Comparison of ENCODE assay signal across 16 cellular contexts in the genomic region with DNA sequence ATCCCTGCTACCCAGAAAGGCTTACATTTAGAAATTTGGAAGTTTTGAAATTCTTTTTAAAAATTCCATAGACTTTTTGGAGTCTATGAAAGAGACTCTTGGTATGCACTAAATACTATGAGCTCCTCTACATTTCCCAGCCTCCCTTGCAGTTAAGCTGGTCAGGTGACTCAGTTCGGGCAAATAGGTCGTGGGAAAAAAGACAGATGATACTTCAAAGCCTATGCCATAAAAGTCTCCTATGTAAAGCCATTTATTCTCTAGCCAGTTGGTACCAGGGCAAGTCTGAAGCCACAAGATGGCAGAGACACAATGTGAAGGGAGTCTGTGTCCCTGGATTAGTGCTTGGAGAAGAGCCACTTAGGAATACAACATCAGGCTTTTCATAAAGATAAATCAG.
DNase-seq lines count a peak whose midpoint lies in the region; ATAC-seq and TF ChIP-seq lines count a peak whose summit lies in the region.
"Had no signal": no experiment of that assay in that cellular context is flagged by ENCODE, and none has a peak within 500 bp of the region (broad histone marks: within the 10 kb centered on the region; RNA-seq: fewer than 3 reads in every experiment).

No MANE protein-coding gene starts in this region.

- no peaks in the 10 kb centered on the region for H3K9me3 ChIP-seq in gastroesophageal sphincter
- H3K9me3 ChIP-seq: Caco-2 had no signal

- H3K36me3 ChIP-seq in gastroesophageal sphincter: no peaks in the 10 kb centered on the region

- no peaks in the 10 kb centered on the region for H3K4me1 ChIP-seq in gastroesophageal sphincter
- H3K4me1 ChIP-seq: Caco-2 had no signal

- ATAC-seq in GM18520 (IDR thresholded peaks at IDR 0.05; ENCODE audit: unreplicated experiment): no peak
- ATAC-seq in HG02970 (IDR thresholded peaks at IDR 0.05; ENCODE audit: low FRiP score, unreplicated experiment): no peak
- no peak for ATAC-seq in gastroesophageal sphincter

- DNase-seq in AG10803 (ENCODE audit: low read depth) (peak; percentile 66), HCEC 1CT (peak; percentile 42), SW480 (ENCODE audit: low spot score) (peak; percentile 23), medulla oblongata (ENCODE audit: extremely low spot score) (peak; percentile 42)
- DNase-seq in activated CD4-positive, alpha-beta T cell treated with anti-CD3 and anti-CD28 coated beads, Interleukin-2, amount 10 ng/mL, durations not matched to agents 24 days and 14 days: no peak
- DNase-seq: Caco-2; CD4-positive, alpha-beta T cell; H9; NCI-H1105; NCI-H1694; NCI-H510A treated with DMSO at 0.1 percent for 48 hours; SIG-M5 had no signal

- H3K4me3 ChIP-seq in AG10803 (ENCODE audit: low read length): no peak overlapping the region
- H3K4me3 ChIP-seq in gastroesophageal sphincter: no peak overlapping the region

- no peaks in the 10 kb centered on the region for H3K27me3 ChIP-seq in gastroesophageal sphincter

- WGBS in gastroesophageal sphincter (ENCODE audit: low coverage in 1 of 2), 2 donors: 86 to 92% methylated on average over 2 of the region's 2 CpGs

- H3K27me3 Mint-ChIP-seq in activated CD4-positive, alpha-beta T cell treated with anti-CD3 and anti-CD28 coated beads, Interleukin-2, amount 10 ng/mL, durations not matched to agents 24 days and 14 days: peaks cover 14% of the 10 kb centered on the region

- no peak for TF ChIP-seq EP300 in gastroesophageal sphincter (IDR thresholded peaks at IDR 0.05)

- no peak overlapping the region for H3K4me3 Mint-ChIP-seq in activated CD4-positive, alpha-beta T cell treated with anti-CD3 and anti-CD28 coated beads, Interleukin-2, amount 10 ng/mL, durations not matched to agents 24 days and 14 days
- H3K4me3 Mint-ChIP-seq: CD4-positive, alpha-beta T cell; H9 had no signal

- no peaks in the 10 kb centered on the region for H3K36me3 Mint-ChIP-seq in activated CD4-positive, alpha-beta T cell treated with anti-CD3 and anti-CD28 coated beads, Interleukin-2, amount 10 ng/mL, durations not matched to agents 24 days and 14 days (ENCODE audit: low read depth)

- intact Hi-C loops in activated CD4-positive, alpha-beta T cell treated with anti-CD3 and anti-CD28 coated beads, Interleukin-2, amount 10 ng/mL, durations not matched to agents 24 days and 14 days (cut with micrococcal nuclease): no loop called here

- H3K4me1 Mint-ChIP-seq in activated CD4-positive, alpha-beta T cell treated with anti-CD3 and anti-CD28 coated beads, Interleukin-2, amount 10 ng/mL, durations not matched to agents 24 days and 14 days: peaks cover 4% of the 10 kb centered on the region

- H3K27ac ChIP-seq in gastroesophageal sphincter: no peak overlapping the region
- H3K27ac ChIP-seq: RWPE1 had no signal

- H3K27ac Mint-ChIP-seq in activated CD4-positive, alpha-beta T cell treated with anti-CD3 and anti-CD28 coated beads, Interleukin-2, amount 10 ng/mL, durations not matched to agents 24 days and 14 days: no peak overlapping the region
- H3K27ac Mint-ChIP-seq: CD4-positive, alpha-beta T cell; H9 had no signal

- TF ChIP-seq CTCF in AG10803 (conservative IDR thresholded peaks at IDR 0.05; ENCODE audit: low read length) (no peak), gastroesophageal sphincter (IDR thresholded peaks at IDR 0.05) (no peak)

- no peaks in the 10 kb centered on the region for H3K9me3 Mint-ChIP-seq in activated CD4-positive, alpha-beta T cell treated with anti-CD3 and anti-CD28 coated beads, Interleukin-2, amount 10 ng/mL, durations not matched to agents 24 days and 14 days

- TF ChIP-seq POLR2A in gastroesophageal sphincter (IDR thresholded peaks at IDR 0.05): no peak
